ENCODE assay signal across 16 cellular contexts in genomic region chr10:990808-991207, GRCh38. TPM values are rescaled to one million over a fixed set of nuclear protein-coding genes. Genes with fewer than 3 reads are reported as not detected.
DNase-seq lines count a peak whose midpoint lies in the region; ATAC-seq and TF ChIP-seq lines count a peak whose summit lies in the region.
"Had no signal": no experiment of that assay in that cellular context is flagged by ENCODE, and none has a peak within 500 bp of the region (broad histone marks: within the 10 kb centered on the region; RNA-seq: fewer than 3 reads in every experiment).

No MANE protein-coding gene starts in this region.

- H3K9me3 Mint-ChIP-seq in MCF 10A (ENCODE audit: unreplicated experiment) = no peaks in the 10 kb centered on the region
- H3K9me3 Mint-ChIP-seq in activated CD4-positive, alpha-beta memory T cell treated with anti-CD3 and anti-CD28 coated beads for 36 hours = no peaks in the 10 kb centered on the region
- H3K9me3 Mint-ChIP-seq: memory B cell had no signal

- H3K27me3 Mint-ChIP-seq in MCF 10A (ENCODE audit: insufficient read depth, unreplicated experiment) = no peaks in the 10 kb centered on the region
- H3K27me3 Mint-ChIP-seq in activated CD4-positive, alpha-beta memory T cell treated with anti-CD3 and anti-CD28 coated beads for 36 hours = no peaks in the 10 kb centered on the region
- H3K27me3 Mint-ChIP-seq: memory B cell had no signal

- peaks cover 0 to 7% of the 10 kb centered on the region in 2 donors for H3K4me1 ChIP-seq in breast epithelium
- H3K4me1 ChIP-seq in upper lobe of right lung = peaks cover 24% of the 10 kb centered on the region
- peaks cover 11% of the 10 kb centered on the region for H3K4me1 ChIP-seq in mesenchymal stem cell (ENCODE audit: control insufficient read depth, insufficient read depth, low read depth, low read length)

- H3K4me3 ChIP-seq in breast epithelium = no peak overlapping the region
- H3K4me3 ChIP-seq in upper lobe of right lung = no peak overlapping the region
- H3K4me3 ChIP-seq in mesenchymal stem cell (ENCODE audit: insufficient read depth in 1 of 2, low read depth in 1 of 2, low read length in 2 of 2) = no peak overlapping the region
- H3K4me3 ChIP-seq: upper lobe of left lung had no signal

- H3K18ac ChIP-seq in mesenchymal stem cell (ENCODE audit: low read depth in 1 of 2, low read length in 2 of 2) = no peak overlapping the region

- H3K27ac ChIP-seq in breast epithelium (no peak overlapping the region), upper lobe of right lung (no peak overlapping the region), mesenchymal stem cell (ENCODE audit: low read length, poor library complexity, severe bottlenecking) (no peak overlapping the region)
- H3K27ac ChIP-seq: HL-60, upper lobe of left lung had no signal

- H3K36me3 Mint-ChIP-seq in MCF 10A (ENCODE audit: insufficient read depth, unreplicated experiment) = peaks cover 53% of the 10 kb centered on the region
- H3K36me3 Mint-ChIP-seq in activated CD4-positive, alpha-beta memory T cell treated with anti-CD3 and anti-CD28 coated beads for 36 hours = peaks cover 46% of the 10 kb centered on the region

- H3K27ac Mint-ChIP-seq in MCF 10A (ENCODE audit: low read depth, unreplicated experiment) = no peak overlapping the region
- H3K27ac Mint-ChIP-seq in activated CD4-positive, alpha-beta memory T cell treated with anti-CD3 and anti-CD28 coated beads for 36 hours = peak overlapping the region; percentile 31

- BruUV-seq in MCF 10A (replicated peaks; lab: Mats Ljungman, UMichigan) = no TSS peak

- ATAC-seq in upper lobe of right lung = no peak
- no peak for ATAC-seq in GM21528 (IDR thresholded peaks at IDR 0.05; ENCODE audit: low FRiP score, unreplicated experiment)

- peaks cover 15% of the 10 kb centered on the region for H3K79me1 ChIP-seq in mesenchymal stem cell (replicated peaks; ENCODE audit: low read length, poor library complexity, severe bottlenecking)

- no peak overlapping the region for H2BK120ac ChIP-seq in mesenchymal stem cell (ENCODE audit: low read depth, low read length)

- H4K8ac ChIP-seq in mesenchymal stem cell (ENCODE audit: low read length) = no peak overlapping the region

- H3K4me2 ChIP-seq in mesenchymal stem cell (ENCODE audit: low read length, poor library complexity, severe bottlenecking) = no peak overlapping the region

- POLR2A ChIA-PET in MCF 10A (lab: Yijun Ruan, JAX) = interaction anchor here (0.7 to 6.3 kb wide), 3 partner anchors 9 to 862 kb away, joined by 3 to 170 read pairs (median 3); partner anchors contain the start of genes IDI1 and WDR37
- POLR2A ChIA-PET in activated CD4-positive, alpha-beta memory T cell treated with anti-CD3 and anti-CD28 coated beads for 36 hours (lab: Charles Lee) = no interaction called here

- no peaks in the 10 kb centered on the region for H3K27me3 ChIP-seq in breast epithelium
- no peaks in the 10 kb centered on the region for H3K27me3 ChIP-seq in upper lobe of right lung
- H3K27me3 ChIP-seq in mesenchymal stem cell (ENCODE audit: control insufficient read depth in 1 of 2, insufficient read depth in 1 of 2, low read length in 2 of 2) = no peaks in the 10 kb centered on the region
- H3K27me3 ChIP-seq: upper lobe of left lung had no signal

- no peak overlapping the region for H3K14ac ChIP-seq in mesenchymal stem cell (ENCODE audit: low read length in 2 of 2)

- H3K4me3 Mint-ChIP-seq in MCF 10A (ENCODE audit: unreplicated experiment) = peak overlapping the region; percentile 95
- no peak overlapping the region for H3K4me3 Mint-ChIP-seq in activated CD4-positive, alpha-beta memory T cell treated with anti-CD3 and anti-CD28 coated beads for 36 hours

- no peak overlapping the region for H2BK12ac ChIP-seq in mesenchymal stem cell (ENCODE audit: low read length in 2 of 2)

- 97% methylated on average over 6 of the region's 6 CpGs for WGBS in mesenchymal stem cell

- DNase-seq in MCF 10A (ENCODE audit: unreplicated experiment) (no peak), breast epithelium (ENCODE audit: low spot score in 2 of 2) (no peak), islet precursor cell (peak; percentile 39), upper lobe of right lung (peak; percentile 46), mesenchymal stem cell (no peak), ureter (ENCODE audit: low spot score) (no peak)
- no peak for DNase-seq in activated CD4-positive, alpha-beta memory T cell treated with anti-CD3 and anti-CD28 coated beads for 36 hours
- DNase-seq: effector CD8-positive, alpha-beta T cell; foreskin fibroblast; NCI-H2081; NCI-H82; T1000; upper lobe of left lung had no signal

- H3K23ac ChIP-seq in mesenchymal stem cell (ENCODE audit: low read length in 2 of 2) = no peak overlapping the region

- H2BK15ac ChIP-seq in mesenchymal stem cell (ENCODE audit: low read depth, poor library complexity, severe bottlenecking) = no peak overlapping the region

- CTCF ChIA-PET in MCF 10A (lab: Yijun Ruan, JAX) = no interaction called here
- CTCF ChIA-PET in activated CD4-positive, alpha-beta memory T cell treated with anti-CD3 and anti-CD28 coated beads for 36 hours (lab: Charles Lee) = no interaction called here

- no peak overlapping the region for H2AFZ ChIP-seq in mesenchymal stem cell (ENCODE audit: low read depth, low read length)

- H3K4me1 Mint-ChIP-seq in MCF 10A (ENCODE audit: insufficient read depth, unreplicated experiment) = peaks cover 20% of the 10 kb centered on the region
- H3K4me1 Mint-ChIP-seq in activated CD4-positive, alpha-beta memory T cell treated with anti-CD3 and anti-CD28 coated beads for 36 hours (ENCODE audit: low read depth) = peaks cover 34% of the 10 kb centered on the region

- H3K36me3 ChIP-seq in breast epithelium (no peaks in the 10 kb centered on the region), upper lobe of right lung (peaks cover 35% of the 10 kb centered on the region), mesenchymal stem cell (ENCODE audit: control insufficient read depth in 1 of 2, insufficient read depth in 2 of 2, low read depth in 1 of 2, low read length in 2 of 2) (peaks cover 30 to 48% of the 10 kb centered on the region in 2 experiments)

- H4K91ac ChIP-seq in mesenchymal stem cell (ENCODE audit: low read length) = no peak overlapping the region

- H2AK5ac ChIP-seq in mesenchymal stem cell (ENCODE audit: low read length, severe bottlenecking) = no peak overlapping the region

- TF ChIP-seq POLR2A in breast epithelium (IDR thresholded peaks at IDR 0.05) = no peak

- H3K9ac ChIP-seq in mesenchymal stem cell (ENCODE audit: low read length) = no peak overlapping the region

- TF ChIP-seq CTCF in MCF 10A (IDR thresholded peaks at IDR 0.05; ENCODE audit: unreplicated experiment) = no peak
- no peak for TF ChIP-seq CTCF in breast epithelium (IDR thresholded peaks at IDR 0.05)
- TF ChIP-seq CTCF in upper lobe of right lung (IDR thresholded peaks at IDR 0.05) = no peak

- intact Hi-C loops in MCF 10A (cut with micrococcal nuclease) (no loop called here), breast epithelium (cut with DNase I; ENCODE audit: low total_unique reads) (no loop called here), upper lobe of right lung (cut with DNase I) (no loop called here)
- intact Hi-C loops in activated CD4-positive, alpha-beta memory T cell treated with anti-CD3 and anti-CD28 coated beads for 36 hours (cut with micrococcal nuclease) = no loop called here

- no peak overlapping the region for H2BK5ac ChIP-seq in mesenchymal stem cell (ENCODE audit: low read depth, low read length, poor library complexity, severe bottlenecking)

- H3K9me3 ChIP-seq in breast epithelium (no peaks in the 10 kb centered on the region), upper lobe of right lung (no peaks in the 10 kb centered on the region), mesenchymal stem cell (ENCODE audit: control insufficient read depth, low read length) (no peaks in the 10 kb centered on the region)
- H3K9me3 ChIP-seq: upper lobe of left lung had no signal

- H3K4ac ChIP-seq in mesenchymal stem cell (ENCODE audit: low read depth in 1 of 2, low read length in 2 of 2) = no peak overlapping the region

RNA-seq across cellular contexts. Expression of gene GTPBP4, which starts 2.6 kb away (rescaled TPM):
- 138 and 142 TPM in 2 replicates for total RNA-seq in MCF 10A (2022)
- total RNA-seq in breast epithelium = 10 to 100 TPM; 32.6 to 51.2 (median 50.8) TPM
- total RNA-seq in activated CD4-positive, alpha-beta memory T cell treated with anti-CD3 and anti-CD28 coated beads for 36 hours = 100 to 1,000 TPM; 107 TPM
- 36.5 TPM for total RNA-seq in upper lobe of right lung
- 33.3 TPM for polyA plus RNA-seq in mesenchymal stem cell (2013, experiment 1 of 2)
- 29.9 TPM for polyA plus RNA-seq in mesenchymal stem cell (2013, experiment 2 of 2)
- total RNA-seq in ureter = 53.5 TPM

RNA-seq across cellular contexts. Expression of gene IDI2, which starts 34.9 kb away (rescaled TPM):
- not detected in 2 replicates for total RNA-seq in MCF 10A (2022)
- total RNA-seq in breast epithelium = not detected
- not detected for total RNA-seq in activated CD4-positive, alpha-beta memory T cell treated with anti-CD3 and anti-CD28 coated beads for 36 hours
- not detected for total RNA-seq in upper lobe of right lung
- polyA plus RNA-seq in mesenchymal stem cell (2013, experiment 1 of 2) = not detected
- not detected for polyA plus RNA-seq in mesenchymal stem cell (2013, experiment 2 of 2)
- not detected for total RNA-seq in ureter
- total RNA-seq: upper lobe of left lung had no signal

RNA-seq across cellular contexts. Expression of gene IDI1, which starts 58.1 kb away (rescaled TPM):
- 22.2 and 25.1 TPM in 2 replicates for total RNA-seq in MCF 10A (2022)
- 10 to 100 TPM; 26.2 to 48.4 (median 45.1) TPM for total RNA-seq in breast epithelium
- total RNA-seq in activated CD4-positive, alpha-beta memory T cell treated with anti-CD3 and anti-CD28 coated beads for 36 hours = 10 to 100 TPM; 83.1 to 83.8 TPM
- 68.5 TPM for total RNA-seq in upper lobe of right lung
- polyA plus RNA-seq in mesenchymal stem cell (2013, experiment 1 of 2) = 198 TPM
- polyA plus RNA-seq in mesenchymal stem cell (2013, experiment 2 of 2) = 211 TPM
- total RNA-seq in ureter = 36.2 TPM

RNA-seq across cellular contexts. Expression of gene LARP4B, which starts 59.3 kb away (rescaled TPM):
- total RNA-seq in MCF 10A (2022) (127 and 131 TPM in 2 replicates), breast epithelium (10 to 100 TPM; 47.5 to 70.8 (median 68.5) TPM), upper lobe of right lung (126 TPM), ureter (125 TPM)
- 10 to 100 TPM; 92.1 to 95.0 TPM for total RNA-seq in activated CD4-positive, alpha-beta memory T cell treated with anti-CD3 and anti-CD28 coated beads for 36 hours
- polyA plus RNA-seq in mesenchymal stem cell (2013, experiment 1 of 2) = 19.0 TPM
- 18.3 TPM for polyA plus RNA-seq in mesenchymal stem cell (2013, experiment 2 of 2)

Comparison
In these comparisons a context has a peak if more than half of its experiments do, and no peak if none do; other contexts are left out.
1. DNase-seq: peak in islet precursor cell (single experiment) and upper lobe of right lung (single experiment); none in MCF 10A (single experiment), breast epithelium (0 of 2), activated CD4-positive, alpha-beta memory T cell treated with anti-CD3 and anti-CD28 coated beads for 36 hours (single experiment), mesenchymal stem cell (single experiment) and ureter (single experiment).